In genomic region chr2:64474200-64474630, GRCh38 we compare ENCODE assay signal across 2 cellular contexts.
TF ChIP-seq lines count a peak whose summit lies in the region.

No MANE protein-coding gene starts in this region.

TF ChIP-seq in GM23338, 12 proteins besides CTCF, POLR2A, EP300 and RAD21:
- TF ChIP-seq REST (IDR thresholded peaks at IDR 0.05; ENCODE audit: unreplicated experiment), result no peak
- no peak for TF ChIP-seq ZNF114 (CRISPR knock-in tag; IDR thresholded peaks at IDR 0.05)
- TF ChIP-seq POLR2AphosphoS5 (IDR thresholded peaks at IDR 0.05; ENCODE audit: low read depth), result peak; percentile 19; the same call in 1 of the 2 replicates

TF ChIP-seq in GM12878, 131 proteins besides CTCF, POLR2A, EP300 and RAD21 (continued from another document):
- TF ChIP-seq USF2 (IDR thresholded peaks at IDR 0.05; ENCODE audit: borderline replicate concordance, low read depth, low read length) (no peak), YBX1 (IDR thresholded peaks at IDR 0.05) (no peak), CREM (IDR thresholded peaks at IDR 0.05; ENCODE audit: low read depth) (no peak)
